Comparison of ENCODE assay signal across 9 cellular contexts in the genomic region with DNA sequence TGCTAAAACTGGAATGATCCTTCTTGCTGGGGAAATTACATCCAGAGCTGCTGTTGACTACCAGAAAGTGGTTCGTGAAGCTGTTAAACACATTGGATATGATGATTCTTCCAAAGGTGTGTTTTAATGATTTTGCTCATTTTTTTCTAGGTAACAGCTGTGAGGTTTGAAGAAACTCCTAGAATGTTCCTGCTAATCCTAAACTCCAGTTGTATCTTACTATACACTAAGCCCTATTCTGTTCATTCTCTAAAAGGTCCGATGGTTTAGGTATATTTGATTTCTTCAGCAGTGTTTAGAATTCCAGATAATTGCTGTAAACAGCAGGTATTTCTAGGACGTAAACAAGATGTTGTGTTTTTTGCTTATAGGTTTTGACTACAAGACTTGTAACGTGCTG. TPM values are rescaled to one million over a fixed set of nuclear protein-coding genes. Genes with fewer than 3 reads are reported as not detected.
DNase-seq lines count a peak whose midpoint lies in the region; ATAC-seq, FAIRE-seq and TF ChIP-seq lines count a peak whose summit lies in the region.
"Had no signal": no experiment of that assay in that cellular context is flagged by ENCODE, and none has a peak within 500 bp of the region (broad histone marks: within the 10 kb centered on the region; RNA-seq: fewer than 3 reads in every experiment).

No MANE protein-coding gene starts in this region.

- H3K4me2 ChIP-seq in keratinocyte (ENCODE audit: control insufficient read depth, extremely low read depth, insufficient read depth, low read depth, low read length) = peak overlapping the region; percentile 92

- H3K4me1 ChIP-seq in keratinocyte (ENCODE audit: control insufficient read depth, extremely low read depth, insufficient read depth, low read length) = peaks cover 58% of the 10 kb centered on the region

- H3K27me3 ChIP-seq in keratinocyte (ENCODE audit: control insufficient read depth, extremely low read depth, insufficient read depth, low read length) = no peaks in the 10 kb centered on the region

- no peaks in the 10 kb centered on the region for H3K9me3 Mint-ChIP-seq in T-helper 2 cell treated with Interferon-gamma antibody and Interleukin-4, amounts not matched to agents 5 μg/mL and 100 μg/mL, for 36 hours
- H3K9me3 Mint-ChIP-seq in activated naive CD8-positive, alpha-beta T cell (ENCODE audit: low read depth) = no peaks in the 10 kb centered on the region

- H3K9ac ChIP-seq in keratinocyte (ENCODE audit: control insufficient read depth, extremely low read depth, insufficient read depth, low read length) = peak overlapping the region; percentile 100

- H3K9me1 ChIP-seq in keratinocyte (ENCODE audit: control insufficient read depth, extremely low read depth, insufficient read depth, low read length) = peaks cover 2% of the 10 kb centered on the region

- peak overlapping the region; percentile 75 to 97 (median 86) for H3K4me3 ChIP-seq in keratinocyte (ENCODE audit: control insufficient read depth in 2 of 3, extremely low read depth in 1 of 3, insufficient read depth in 2 of 3, low read depth in 1 of 3, low read length in 3 of 3)

- H4K20me1 ChIP-seq in keratinocyte (ENCODE audit: control insufficient read depth, extremely low read depth, insufficient read depth, low read length) = peaks cover 43% of the 10 kb centered on the region

- no peak for ATAC-seq in HG02973 (IDR thresholded peaks at IDR 0.05; ENCODE audit: unreplicated experiment)

- no peaks in the 10 kb centered on the region for H3K9me3 ChIP-seq in keratinocyte (ENCODE audit: control insufficient read depth, low read depth, low read length)

- dilution Hi-C loops in keratinocyte (cut with MboI; ENCODE audit: extremely low pct_ligation_motif_present, low sequenced_read_pairs) = no loop called here

- no peak for FAIRE-seq in keratinocyte (lab: Jason Lieb, UNC)

- TF ChIP-seq CTCF in keratinocyte (optimal IDR thresholded peaks at IDR 0.05 in 1 of 3, IDR thresholded peaks at IDR 0.05 in 1 of 3, conservative IDR thresholded peaks at IDR 0.05 in 1 of 3; ENCODE audit: extremely low read depth in 1 of 3, insufficient read depth in 2 of 3, low read length in 3 of 3) = no peak

- H3K36me3 ChIP-seq in keratinocyte (ENCODE audit: control insufficient read depth in 2 of 2, extremely low read depth in 1 of 2, insufficient read depth in 2 of 2, low read length in 2 of 2) = peaks cover 13 to 51% of the 10 kb centered on the region in 2 experiments

- H3K36me3 Mint-ChIP-seq in T-helper 2 cell treated with Interferon-gamma antibody and Interleukin-4, amounts not matched to agents 5 μg/mL and 100 μg/mL, for 36 hours (ENCODE audit: low read depth) = peaks cover 59% of the 10 kb centered on the region
- peaks cover 41% of the 10 kb centered on the region for H3K36me3 Mint-ChIP-seq in activated naive CD8-positive, alpha-beta T cell

- H3K79me2 ChIP-seq in keratinocyte (ENCODE audit: control insufficient read depth, insufficient read depth, low read length) = peaks cover 55% of the 10 kb centered on the region

- H3K4me3 Mint-ChIP-seq in T-helper 2 cell treated with Interferon-gamma antibody and Interleukin-4, amounts not matched to agents 5 μg/mL and 100 μg/mL, for 36 hours = peak overlapping the region; percentile 96
- H3K4me3 Mint-ChIP-seq in activated naive CD8-positive, alpha-beta T cell = peak overlapping the region; percentile 98

- no peak for DNase-seq in T-helper 2 cell treated with Interferon-gamma antibody and Interleukin-4, amounts not matched to agents 5 μg/mL and 100 μg/mL, for 36 hours (ENCODE audit: low spot score)
- no peak for DNase-seq in T-helper 2 cell
- no peak for DNase-seq in keratinocyte (ENCODE audit: low read depth, low spot score)
- DNase-seq in superior temporal gyrus (ENCODE audit: extremely low spot score) = peak; percentile 21
- DNase-seq in NCI-H1930 (lab: John Stamatoyannopoulos, UW) = no peak
- DNase-seq in cortex of kidney (lab: John Stamatoyannopoulos, UW) = no peak
- DNase-seq: AML-193 had no signal

- H3K27ac ChIP-seq in keratinocyte (ENCODE audit: control insufficient read depth, insufficient read depth, low read length) = peak overlapping the region; percentile 22

- peaks cover 46% of the 10 kb centered on the region for H3K4me1 Mint-ChIP-seq in T-helper 2 cell treated with Interferon-gamma antibody and Interleukin-4, amounts not matched to agents 5 μg/mL and 100 μg/mL, for 36 hours (ENCODE audit: low read depth)
- H3K4me1 Mint-ChIP-seq in activated naive CD8-positive, alpha-beta T cell (ENCODE audit: low read depth) = peaks cover 47% of the 10 kb centered on the region

- H2AFZ ChIP-seq in keratinocyte (ENCODE audit: control insufficient read depth, low read length) = no peak overlapping the region

- H3K27me3 Mint-ChIP-seq in T-helper 2 cell treated with Interferon-gamma antibody and Interleukin-4, amounts not matched to agents 5 μg/mL and 100 μg/mL, for 36 hours (ENCODE audit: low read depth) = no peaks in the 10 kb centered on the region
- no peaks in the 10 kb centered on the region for H3K27me3 Mint-ChIP-seq in activated naive CD8-positive, alpha-beta T cell

- H3K27ac Mint-ChIP-seq in T-helper 2 cell treated with Interferon-gamma antibody and Interleukin-4, amounts not matched to agents 5 μg/mL and 100 μg/mL, for 36 hours = no peak overlapping the region
- peak overlapping the region; percentile 96 for H3K27ac Mint-ChIP-seq in activated naive CD8-positive, alpha-beta T cell

RNA-seq across cellular contexts. Expression of a gene that starts 2.3 kb away (rescaled TPM):
- polyA plus RNA-seq in keratinocyte = 304 to 353 TPM (median 304 TPM) in 3 replicates
- 57.4 TPM for polyA plus RNA-seq in keratinocyte (2011; ENCODE audit: low read depth)
- polyA plus RNA-seq in keratinocyte (2011; cell fraction: cytosol; rRNA removed) = 94.8 and 181 TPM in 2 replicates
- 658 and 880 TPM in 2 replicates for polyA plus RNA-seq in keratinocyte (2011; cell fraction: nucleus; rRNA removed)
- 173 and 177 TPM in 2 replicates for polyA plus RNA-seq in keratinocyte (2012; ENCODE audit: low replicate concordance)
- 103 to 407 TPM (median 336 TPM) in 3 replicates for polyA minus RNA-seq in keratinocyte
- polyA minus RNA-seq in keratinocyte (2011; cell fraction: cytosol; rRNA and poly(A)+ RNA removed) = 279 TPM
- polyA minus RNA-seq in keratinocyte (2011; cell fraction: nucleus; rRNA and poly(A)+ RNA removed) = 276 and 293 TPM in 2 replicates

RNA-seq across cellular contexts. Expression of a gene that starts 20.0 kb away (rescaled TPM):
- polyA plus RNA-seq in keratinocyte = 34.3 to 39.1 TPM (median 35.6 TPM) in 3 replicates
- polyA plus RNA-seq in keratinocyte (2011; ENCODE audit: low read depth) = 4.1 TPM
- polyA plus RNA-seq in keratinocyte (2011; cell fraction: cytosol; rRNA removed) = 19.5 and 21.6 TPM in 2 replicates
- polyA plus RNA-seq in keratinocyte (2011; cell fraction: nucleus; rRNA removed) = 58.3 and 60.4 TPM in 2 replicates
- polyA plus RNA-seq in keratinocyte (2012; ENCODE audit: low replicate concordance) = 15.0 and 31.9 TPM in 2 replicates
- polyA minus RNA-seq in keratinocyte = 63.9 to 70.2 TPM (median 64.7 TPM) in 3 replicates
- 19.8 TPM for polyA minus RNA-seq in keratinocyte (2011; cell fraction: cytosol; rRNA and poly(A)+ RNA removed)
- polyA minus RNA-seq in keratinocyte (2011; cell fraction: nucleus; rRNA and poly(A)+ RNA removed) = 54.3 and 79.6 TPM in 2 replicates

RNA-seq across cellular contexts. Expression of a gene that starts 36.1 kb away (rescaled TPM):
- 291 to 385 TPM (median 323 TPM) in 3 replicates for polyA plus RNA-seq in keratinocyte
- 115 TPM for polyA plus RNA-seq in keratinocyte (2011; ENCODE audit: low read depth)
- 423 and 525 TPM in 2 replicates for polyA plus RNA-seq in keratinocyte (2011; cell fraction: cytosol; rRNA removed)
- 184 and 200 TPM in 2 replicates for polyA plus RNA-seq in keratinocyte (2011; cell fraction: nucleus; rRNA removed)
- 220 and 230 TPM in 2 replicates for polyA plus RNA-seq in keratinocyte (2012; ENCODE audit: low replicate concordance)
- 45.8 to 108 TPM (median 86.7 TPM) in 3 replicates for polyA minus RNA-seq in keratinocyte
- polyA minus RNA-seq in keratinocyte (2011; cell fraction: cytosol; rRNA and poly(A)+ RNA removed) = 50.3 TPM
- polyA minus RNA-seq in keratinocyte (2011; cell fraction: nucleus; rRNA and poly(A)+ RNA removed) = 17.8 and 33.5 TPM in 2 replicates

RNA-seq across cellular contexts. Expression of a gene that starts 43.0 kb away (rescaled TPM):
- polyA plus RNA-seq in keratinocyte = 9.3 to 24.1 TPM (median 11.0 TPM) in 3 replicates
- 4.6 TPM for polyA plus RNA-seq in keratinocyte (2011; ENCODE audit: low read depth)
- polyA plus RNA-seq in keratinocyte (2011; cell fraction: cytosol; rRNA removed) = 14.2 and 17.5 TPM in 2 replicates
- polyA plus RNA-seq in keratinocyte (2011; cell fraction: nucleus; rRNA removed) = 18.0 and 24.5 TPM in 2 replicates
- polyA plus RNA-seq in keratinocyte (2012; ENCODE audit: low replicate concordance) = 9.8 and 27.8 TPM in 2 replicates
- polyA minus RNA-seq in keratinocyte = 4.3 to 18.1 TPM (median 5.4 TPM) in 3 replicates
- 7.5 TPM for polyA minus RNA-seq in keratinocyte (2011; cell fraction: cytosol; rRNA and poly(A)+ RNA removed)
- 2.3 TPM in 1 of 2 replicates, not detected in the other for polyA minus RNA-seq in keratinocyte (2011; cell fraction: nucleus; rRNA and poly(A)+ RNA removed)

RNA-seq across cellular contexts. Expression of a gene that starts 54.3 kb away (rescaled TPM):
- polyA plus RNA-seq in keratinocyte = 174 to 336 TPM (median 264 TPM) in 3 replicates
- 142 TPM for polyA plus RNA-seq in keratinocyte (2011; ENCODE audit: low read depth)
- polyA plus RNA-seq in keratinocyte (2011; cell fraction: cytosol; rRNA removed) = 254 and 258 TPM in 2 replicates
- polyA plus RNA-seq in keratinocyte (2011; cell fraction: nucleus; rRNA removed) = 174 and 184 TPM in 2 replicates
- polyA plus RNA-seq in keratinocyte (2012; ENCODE audit: low replicate concordance) = 183 and 184 TPM in 2 replicates
- polyA minus RNA-seq in keratinocyte = 91.5 to 161 TPM (median 143 TPM) in 3 replicates
- polyA minus RNA-seq in keratinocyte (2011; cell fraction: cytosol; rRNA and poly(A)+ RNA removed) = 59.3 TPM
- 36.0 and 45.8 TPM in 2 replicates for polyA minus RNA-seq in keratinocyte (2011; cell fraction: nucleus; rRNA and poly(A)+ RNA removed)
